8 cellular contexts compared by ENCODE assay signal in the genomic region with DNA sequence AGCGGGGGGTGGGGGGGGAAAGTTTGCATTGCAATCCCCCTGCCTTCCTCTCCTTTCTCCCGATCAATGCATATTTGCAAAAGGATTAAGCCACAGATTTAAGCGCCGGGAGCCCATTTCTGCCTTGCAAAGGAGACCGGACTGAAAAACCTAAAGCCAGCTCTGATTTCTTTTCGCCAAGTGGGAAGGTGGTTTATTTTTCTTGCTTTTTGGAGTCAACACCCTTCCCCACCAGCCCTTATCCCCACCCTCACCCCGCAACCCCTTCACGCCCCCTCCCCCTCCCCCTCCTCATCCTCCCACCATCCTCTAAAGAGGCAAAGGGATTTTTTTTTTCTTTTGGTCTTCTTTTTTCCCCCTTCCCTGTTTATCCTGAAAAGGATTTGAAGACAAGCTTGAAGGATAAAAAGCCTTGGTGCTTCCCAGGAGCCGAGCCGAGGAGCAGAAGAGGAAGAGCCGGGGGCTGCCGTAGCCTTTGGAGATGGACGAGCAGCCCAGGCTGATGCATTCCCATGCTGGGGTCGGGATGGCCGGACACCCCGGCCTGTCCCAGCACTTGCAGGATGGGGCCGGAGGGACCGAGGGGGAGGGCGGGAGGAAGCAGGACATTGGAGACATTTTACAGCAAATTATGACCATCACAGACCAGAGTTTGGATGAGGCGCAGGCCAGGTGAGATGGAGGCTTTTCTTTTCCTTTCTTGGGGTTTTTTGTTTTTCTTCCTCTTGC.
A peak's percentile ranks its signal among the peaks of the same experiment; 100 is the strongest.
DNase-seq lines count a peak whose midpoint lies in the region; ATAC-seq, FAIRE-seq and TF ChIP-seq lines count a peak whose summit lies in the region.

No MANE protein-coding gene starts in this region.

- ATAC-seq in HG03378 (IDR thresholded peaks at IDR 0.05; ENCODE audit: unreplicated experiment) (no peak), GM18868 (IDR thresholded peaks at IDR 0.05; ENCODE audit: unreplicated experiment) (no peak)

- H2AFZ ChIP-seq in neuron (ENCODE audit: low read depth, low read length) = no peak overlapping the region

- no peak for FAIRE-seq in RCC 7860 (lab: Jason Lieb, UNC)

- H3K27ac ChIP-seq in C4-2B (peak overlapping the region; percentile 49; the same call in 1 of the 2 replicates), HUES48 (ENCODE audit: low read depth, low read length) (peak overlapping the region; percentile 94)

- peak overlapping the region; percentile 86 for H3K9ac ChIP-seq in HUES48 (ENCODE audit: low read depth, low read length)

- DNase-seq in head of caudate nucleus (peak; percentile 9 to 79 (median 52)), RCC 7860 (ENCODE audit: low spot score) (no peak)

- intact Hi-C loops in head of caudate nucleus (cut with DNase I) = loop anchor here (2.0 kb wide), 1 partner anchor 227 kb away; no protein-coding TSS in a partner anchor

- no peaks in the 10 kb centered on the region for H3K9me3 ChIP-seq in HUES48 (ENCODE audit: control insufficient read depth, insufficient read depth, low read length)
- no peaks in the 10 kb centered on the region for H3K9me3 ChIP-seq in neuron (ENCODE audit: low read length)

- H3K4me1 ChIP-seq in HUES48 (ENCODE audit: control insufficient read depth, insufficient read depth, low read length) (peaks cover 45% of the 10 kb centered on the region), neuron (ENCODE audit: insufficient read depth, low read length) (peaks cover 23% of the 10 kb centered on the region)

- H3K36me3 ChIP-seq in HUES48 (ENCODE audit: control insufficient read depth, insufficient read depth, low read length) (peaks cover 16% of the 10 kb centered on the region), neuron (ENCODE audit: insufficient read depth, low read length) (peaks cover 4% of the 10 kb centered on the region)

- H3K27me3 ChIP-seq in HUES48 (ENCODE audit: control insufficient read depth, insufficient read depth, low read length) (no peaks in the 10 kb centered on the region), neuron (ENCODE audit: insufficient read depth, low read length) (no peaks in the 10 kb centered on the region)

- TF ChIP-seq CTCF in C4-2B (conservative IDR thresholded peaks at IDR 0.05) (no peak), WI38 (IDR thresholded peaks at IDR 0.05; ENCODE audit: low read depth, low read length) (no peak)

- H3K4me3 ChIP-seq in HUES48 (ENCODE audit: low read depth, low read length) (peak overlapping the region; percentile 100), WI38 (ENCODE audit: low read depth, low read length) (peak overlapping the region; percentile 63), neuron (ENCODE audit: low read length) (peak overlapping the region; percentile 98)
